ENCODE assay signal across 8 cellular contexts in genomic region chr9:96854073-96854876, GRCh38. TPM values are rescaled to one million over a fixed set of nuclear protein-coding genes. Genes with fewer than 3 reads are reported as not detected.
DNase-seq lines count a peak whose midpoint lies in the region; ATAC-seq and TF ChIP-seq lines count a peak whose summit lies in the region.

Gene ZNF782, minus strand, starts transcription at chr9:96854514. Its CDS starts 2,553 bp downstream, at chr9:96851961.

- intact Hi-C loops in activated CD4-positive, alpha-beta memory T cell treated with anti-CD3 and anti-CD28 coated beads for 36 hours (cut with micrococcal nuclease) = loop anchor here (1.0 to 10.0 kb wide), 3 partner anchors 76 to 781 kb away; partner anchors contain the start of genes NCBP1, TSTD2, ZNF367 and ZNF510
- intact Hi-C loops in lower leg skin (cut with DNase I; ENCODE audit: low total_unique reads) = loop anchor here (10.0 kb wide), 1 partner anchor 531 kb away; no protein-coding TSS in a partner anchor

- peak within 1 kb of the TSS; percentile 100 for H3K4me3 Mint-ChIP-seq in activated CD4-positive, alpha-beta memory T cell treated with anti-CD3 and anti-CD28 coated beads for 36 hours

- ATAC-seq in GM19397 (IDR thresholded peaks at IDR 0.05; ENCODE audit: unreplicated experiment) (peak; percentile 85), HG03571 (IDR thresholded peaks at IDR 0.05; ENCODE audit: unreplicated experiment) (peak; percentile 77)

- H3K27ac Mint-ChIP-seq in activated CD4-positive, alpha-beta memory T cell treated with anti-CD3 and anti-CD28 coated beads for 36 hours = peak within 1 kb of the TSS; percentile 95

- TF ChIP-seq POLR2A in lower leg skin (IDR thresholded peaks at IDR 0.05) = no peak

- TF ChIP-seq CTCF in lower leg skin (IDR thresholded peaks at IDR 0.05) = no peak

- no peaks in the 10 kb centered on the region for H3K9me3 Mint-ChIP-seq in activated CD4-positive, alpha-beta memory T cell treated with anti-CD3 and anti-CD28 coated beads for 36 hours

- H3K4me1 Mint-ChIP-seq in activated CD4-positive, alpha-beta memory T cell treated with anti-CD3 and anti-CD28 coated beads for 36 hours (ENCODE audit: low read depth) = peaks cover 51% of the 10 kb centered on the region

- POLR2A ChIA-PET in activated CD4-positive, alpha-beta memory T cell treated with anti-CD3 and anti-CD28 coated beads for 36 hours (lab: Charles Lee) = interaction anchor here (0.7 to 1.5 kb wide), 2 partner anchors 384 to 1090 kb away, joined by 4 read pairs; no protein-coding TSS in a partner anchor

- H3K36me3 Mint-ChIP-seq in activated CD4-positive, alpha-beta memory T cell treated with anti-CD3 and anti-CD28 coated beads for 36 hours = peaks cover 17% of the 10 kb centered on the region

- peak within 1 kb of the TSS; percentile 66 for H3K4me3 ChIP-seq in lower leg skin (ENCODE audit: low read depth, poor library complexity, severe bottlenecking)

- 0 to 1% methylated on average over 51 to 62 of the region's 66 CpGs for WGBS in lower leg skin, 2 donors

- peaks cover 5% of the 10 kb centered on the region for H3K27me3 Mint-ChIP-seq in activated CD4-positive, alpha-beta memory T cell treated with anti-CD3 and anti-CD28 coated beads for 36 hours

- DNase-seq in CD1c-positive myeloid dendritic cell (ENCODE audit: extremely low spot score) (peak; percentile 94), NCI-H82 (lab: John Stamatoyannopoulos, UW) (peak; percentile 97), ecto neural progenitor cell (ENCODE audit: low spot score) (peak; percentile 97), lower leg skin (ENCODE audit: low spot score in 2 of 2) (peak; percentile 93 to 98)
- DNase-seq in activated CD4-positive, alpha-beta memory T cell treated with anti-CD3 and anti-CD28 coated beads for 36 hours = peak; percentile 92
- peak; percentile 77 to 84 for DNase-seq in stimulated activated CD4-positive, alpha-beta T cell treated with anti-CD3 and anti-CD28 coated beads, Interleukin-4, amount 100 ng/mL, for 4 hours

- CTCF ChIA-PET in activated CD4-positive, alpha-beta memory T cell treated with anti-CD3 and anti-CD28 coated beads for 36 hours (lab: Charles Lee) = interaction anchor here (0.6 to 4.7 kb wide), 8 partner anchors 9 to 744 kb away, joined by 3 to 29 read pairs (median 4); no protein-coding TSS in a partner anchor

RNA-seq across cellular contexts. Expression of gene ZNF782, which starts in this region (rescaled TPM):
- total RNA-seq in activated CD4-positive, alpha-beta memory T cell treated with anti-CD3 and anti-CD28 coated beads for 36 hours = 1 to 10 TPM; 2.8 to 3.2 TPM
- total RNA-seq in lower leg skin = 10 to 100 TPM in 1 of 4 donors, 1 to 10 TPM in 3; 5.0 to 13.4 (median 7.9) TPM

Comparison
In these comparisons a context has a peak if more than half of its experiments do, and no peak if none do; other contexts are left out.
1. Peak in every context shown above with its lines: DNase-seq, ATAC-seq and H3K4me3 ChIP-seq.